Comparison of ENCODE assay signal across 8 cellular contexts in the genomic region with DNA sequence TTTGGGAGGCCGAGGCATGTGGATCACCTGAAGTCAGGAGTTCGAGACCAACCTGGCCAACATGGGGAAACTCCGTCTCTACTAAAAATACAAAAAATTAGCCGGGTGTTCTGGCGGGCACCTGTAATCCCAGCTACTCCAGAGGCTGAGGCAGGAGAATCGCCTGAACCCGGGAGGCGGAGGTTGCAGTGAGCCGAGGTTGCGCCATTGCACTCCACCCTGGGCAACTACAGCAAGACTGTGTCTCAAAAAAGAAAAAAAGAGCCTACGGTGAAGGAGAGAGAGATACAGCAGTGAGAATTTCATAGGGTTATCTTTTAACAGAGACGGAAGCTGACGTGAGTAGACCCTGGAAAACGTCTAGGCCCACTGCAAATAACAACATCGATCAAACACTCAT. TPM values are rescaled to one million over a fixed set of nuclear protein-coding genes. Genes with fewer than 3 reads are reported as not detected.
A peak's percentile ranks its signal among the peaks of the same experiment; 100 is the strongest.
DNase-seq lines count a peak whose midpoint lies in the region; ATAC-seq and TF ChIP-seq lines count a peak whose summit lies in the region.
"Not testable (repeated sequence)": the region's sequence is repeated elsewhere in the genome, so short reads cannot be mapped to it uniquely, and the experiment has no call there.

No MANE protein-coding gene starts in this region.

- intact Hi-C loops in HCT116 (cut with micrococcal nuclease) (loop anchor here (5.0 kb wide), 2 partner anchors 56 to 1406 kb away; partner anchors contain the start of genes DIS3, KLF12 and PIBF1), OCI-LY7 (cut with micrococcal nuclease; ENCODE audit: unreplicated experiment) (loop anchor here (2.0 kb wide), 1 partner anchor 57 kb away; the partner anchor contains the start of gene PIBF1)
- intact Hi-C loops in activated CD8-positive, alpha-beta T cell treated with anti-CD3 and anti-CD28 coated beads for 36 hours (cut with micrococcal nuclease): loop anchor here (5.0 kb wide), 1 partner anchor 56 kb away; the partner anchor contains the start of genes DIS3 and PIBF1
- intact Hi-C loops in mammary epithelial cell (cut with micrococcal nuclease): not testable (repeated sequence)

- peak overlapping the region; percentile 93 for H3K4me3 Mint-ChIP-seq in activated CD8-positive, alpha-beta T cell treated with anti-CD3 and anti-CD28 coated beads for 36 hours
- H3K4me3 Mint-ChIP-seq in naive B cell: peak overlapping the region; percentile 91 to 97 (median 94)
- peak overlapping the region; percentile 98 for H3K4me3 Mint-ChIP-seq in stimulated activated naive CD8-positive, alpha-beta T cell treated with anti-CD3 and anti-CD28 coated beads, Interleukin-15, Interleukin-2, amounts not matched to agents 100 ng/mL and 50 ng/mL, for 24 hours

- RAD21 ChIA-PET in HCT116 (lab: Charles Lee; ENCODE audit: low non-redundant PET in 1 of 2, low total read pairs in 2 of 2, uncharacterized antibody in 2 of 2, unreplicated experiment in 2 of 2): not testable (repeated sequence)

- not testable (repeated sequence) for H3K9me3 Mint-ChIP-seq in activated CD8-positive, alpha-beta T cell treated with anti-CD3 and anti-CD28 coated beads for 36 hours; naive B cell; stimulated activated naive CD8-positive, alpha-beta T cell treated with anti-CD3 and anti-CD28 coated beads, Interleukin-15, Interleukin-2, amounts not matched to agents 100 ng/mL and 50 ng/mL, for 24 hours

- H3K27ac Mint-ChIP-seq in activated CD8-positive, alpha-beta T cell treated with anti-CD3 and anti-CD28 coated beads for 36 hours: peak overlapping the region; percentile 92
- H3K27ac Mint-ChIP-seq in naive B cell: peak overlapping the region in 3 of 6 donors; percentile 15 to 87 (median 24)
- H3K27ac Mint-ChIP-seq in stimulated activated naive CD8-positive, alpha-beta T cell treated with anti-CD3 and anti-CD28 coated beads, Interleukin-15, Interleukin-2, amounts not matched to agents 100 ng/mL and 50 ng/mL, for 24 hours: peak overlapping the region; percentile 95

- not testable (repeated sequence) for H3K27me3 ChIP-seq in BJ (ENCODE audit: control insufficient read depth, insufficient read depth, low read length); HCT116 (ENCODE audit: insufficient read depth, low read length); mammary epithelial cell (ENCODE audit: insufficient read depth, low read length); cardiac muscle cell

- ATAC-seq in HCT116; activated CD8-positive, alpha-beta T cell treated with anti-CD3 and anti-CD28 coated beads for 36 hours; naive B cell (ENCODE audit: low read depth in 2 of 2): not testable (repeated sequence)

- TF ChIP-seq POLR2A in HCT116 (IDR thresholded peaks at IDR 0.05; ENCODE audit: borderline replicate concordance, extremely low read depth, insufficient read depth, insufficient read length): not testable (repeated sequence)

- H3K9me2 ChIP-seq in HCT116 (ENCODE audit: insufficient read depth); OCI-LY7 (ENCODE audit: insufficient read depth, low read length): not testable (repeated sequence)

- H3K4me3 ChIP-seq in BJ (ENCODE audit: low read depth, low read length) (peak overlapping the region; percentile 93; the same call in 1 of the 2 replicates), HCT116 (replicated peaks in 1 of 2; ENCODE audit: low read depth in 1 of 2, low read length in 2 of 2) (peak overlapping the region; percentile 63 to 91), OCI-LY7 (ENCODE audit: low read depth, low read length, poor library complexity, severe bottlenecking) (peak overlapping the region; percentile 100), mammary epithelial cell (replicated peaks in 1 of 3; ENCODE audit: insufficient read depth in 1 of 3, low read depth in 2 of 3, low read length in 3 of 3) (peak overlapping the region in 2 of 3 experiments; percentile 89 to 91), cardiac muscle cell (peak overlapping the region; percentile 94)

- POLR2A ChIA-PET in BJ (lab: Charles Lee); HCT116 (lab: Charles Lee): not testable (repeated sequence)
- POLR2A ChIA-PET in OCI-LY7 (lab: Charles Lee): interaction anchor here (0.7 kb wide), 2 partner anchors 14 to 1349 kb away, joined by 3 read pairs; no protein-coding TSS in a partner anchor
- POLR2A ChIA-PET in activated CD8-positive, alpha-beta T cell treated with anti-CD3 and anti-CD28 coated beads for 36 hours (lab: Charles Lee): interaction anchor here (0.7 to 1.4 kb wide), 2 partner anchors 9 to 63 kb away, joined by 3 read pairs; no protein-coding TSS in a partner anchor

- CTCF ChIA-PET in BJ (lab: Yijun Ruan, JAX); HCT116 (lab: Charles Lee); OCI-LY7 (lab: Charles Lee; ENCODE audit: unreplicated experiment); mammary epithelial cell (lab: Charles Lee; ENCODE audit: low non-redundant PET): not testable (repeated sequence)
- CTCF ChIA-PET in activated CD8-positive, alpha-beta T cell treated with anti-CD3 and anti-CD28 coated beads for 36 hours (lab: Charles Lee): interaction anchor here (1.1 kb wide), 1 partner anchor 23 kb away, joined by 3 read pairs; no protein-coding TSS in a partner anchor

- H3K4me1 ChIP-seq in HCT116 (ENCODE audit: control insufficient read depth in 1 of 2, insufficient read depth in 2 of 2, low read length in 2 of 2) (peaks cover 8 to 24% of the 10 kb centered on the region in 2 experiments), OCI-LY7 (ENCODE audit: insufficient read depth, low read length, poor library complexity, severe bottlenecking) (peaks cover 37% of the 10 kb centered on the region)
- H3K4me1 ChIP-seq in mammary epithelial cell (ENCODE audit: insufficient read depth, low read length); cardiac muscle cell (ENCODE audit: low read depth): not testable (repeated sequence)

- H3K4me1 Mint-ChIP-seq in activated CD8-positive, alpha-beta T cell treated with anti-CD3 and anti-CD28 coated beads for 36 hours (ENCODE audit: low read depth): peaks cover 47% of the 10 kb centered on the region
- peaks cover 33 to 58% (median 57%) of the 10 kb centered on the region in 3 donors for H3K4me1 Mint-ChIP-seq in naive B cell
- peaks cover 44% of the 10 kb centered on the region for H3K4me1 Mint-ChIP-seq in stimulated activated naive CD8-positive, alpha-beta T cell treated with anti-CD3 and anti-CD28 coated beads, Interleukin-15, Interleukin-2, amounts not matched to agents 100 ng/mL and 50 ng/mL, for 24 hours (ENCODE audit: low read depth)

- H4K20me1 ChIP-seq in HCT116 (ENCODE audit: insufficient read depth); mammary epithelial cell (ENCODE audit: insufficient read depth, low read length): not testable (repeated sequence)
- peaks cover 24% of the 10 kb centered on the region for H4K20me1 ChIP-seq in OCI-LY7 (ENCODE audit: insufficient read depth, low read length)

- H3K27ac ChIP-seq in HCT116 (ENCODE audit: low read depth, low read length); mammary epithelial cell (ENCODE audit: insufficient read depth, low read depth, low read length); cardiac muscle cell: not testable (repeated sequence)
- H3K27ac ChIP-seq in OCI-LY7 (ENCODE audit: low read depth, low read length, poor library complexity, severe bottlenecking): peak overlapping the region; percentile 76

- not testable (repeated sequence) for TF ChIP-seq RAD21 in HCT116 (IDR thresholded peaks at IDR 0.05; ENCODE audit: low read depth)

- H2AFZ ChIP-seq in HCT116 (ENCODE audit: low read depth, low read length, poor library complexity, severe bottlenecking); OCI-LY7 (ENCODE audit: low read length); mammary epithelial cell (ENCODE audit: low read depth, low read length): not testable (repeated sequence)

- peaks cover 40% of the 10 kb centered on the region for H3K36me3 Mint-ChIP-seq in activated CD8-positive, alpha-beta T cell treated with anti-CD3 and anti-CD28 coated beads for 36 hours (ENCODE audit: low read depth)
- peaks cover 15 to 19% of the 10 kb centered on the region in 2 donors for H3K36me3 Mint-ChIP-seq in naive B cell
- H3K36me3 Mint-ChIP-seq in stimulated activated naive CD8-positive, alpha-beta T cell treated with anti-CD3 and anti-CD28 coated beads, Interleukin-15, Interleukin-2, amounts not matched to agents 100 ng/mL and 50 ng/mL, for 24 hours (ENCODE audit: low read depth): peaks cover 49% of the 10 kb centered on the region

- in situ Hi-C loops in mammary epithelial cell (cut with MboI; ENCODE audit: low sequenced_read_pairs in 2 of 2): not testable (repeated sequence)

- H3K4me2 ChIP-seq in HCT116 (ENCODE audit: low read length): peak overlapping the region; percentile 93
- H3K4me2 ChIP-seq in OCI-LY7 (ENCODE audit: low read length): peak overlapping the region; percentile 86
- H3K4me2 ChIP-seq in mammary epithelial cell (ENCODE audit: insufficient read depth, low read depth, low read length): peak overlapping the region; percentile 90

- not testable (repeated sequence) for H3K36me3 ChIP-seq in BJ (ENCODE audit: control insufficient read depth, insufficient read depth, low read length); mammary epithelial cell (ENCODE audit: insufficient read depth, low read length); cardiac muscle cell
- H3K36me3 ChIP-seq in HCT116 (ENCODE audit: control insufficient read depth in 1 of 2, insufficient read depth in 2 of 2, low read length in 2 of 2) (peaks cover 0 to 15% of the 10 kb centered on the region in 2 experiments; a peak in 2 of 4 replicates), OCI-LY7 (ENCODE audit: insufficient read depth, low read length) (peaks cover 68% of the 10 kb centered on the region)

- not testable (repeated sequence) for BruUV-seq in HCT116 (replicated peaks; lab: Mats Ljungman, UMichigan); OCI-LY7 (replicated peaks; lab: Mats Ljungman, UMichigan); mammary epithelial cell (replicated peaks; lab: Mats Ljungman, UMichigan)

- H3K79me2 ChIP-seq in HCT116 (ENCODE audit: insufficient read depth, low read length) (peaks cover 91% of the 10 kb centered on the region), OCI-LY7 (ENCODE audit: insufficient read depth, low read depth, low read length) (peaks cover 95% of the 10 kb centered on the region), mammary epithelial cell (ENCODE audit: insufficient read depth, low read length) (peaks cover 96% of the 10 kb centered on the region)

- TF ChIP-seq CTCF in BJ (IDR thresholded peaks at IDR 0.05; ENCODE audit: insufficient read depth, low read depth, low read length); HCT116 (IDR thresholded peaks at IDR 0.05 in 2 of 3, conservative IDR thresholded peaks at IDR 0.05 in 1 of 3; ENCODE audit: borderline replicate concordance in 1 of 3, insufficient read depth in 1 of 3, low read depth in 2 of 3, low read length in 2 of 3); OCI-LY7 (conservative IDR thresholded peaks at IDR 0.05; ENCODE audit: low read length); activated CD8-positive, alpha-beta T cell treated with anti-CD3 and anti-CD28 coated beads for 36 hours (IDR thresholded peaks at IDR 0.05); mammary epithelial cell (conservative IDR thresholded peaks at IDR 0.05 in 1 of 2, IDR thresholded peaks at IDR 0.05 in 1 of 2; ENCODE audit: extremely low read depth in 1 of 2, insufficient read depth in 1 of 2, low read depth in 1 of 2, low read length in 2 of 2); cardiac muscle cell (IDR thresholded peaks at IDR 0.05; ENCODE audit: low read depth, low read length): not testable (repeated sequence)

- H3K27me3 Mint-ChIP-seq in activated CD8-positive, alpha-beta T cell treated with anti-CD3 and anti-CD28 coated beads for 36 hours; naive B cell; stimulated activated naive CD8-positive, alpha-beta T cell treated with anti-CD3 and anti-CD28 coated beads, Interleukin-15, Interleukin-2, amounts not matched to agents 100 ng/mL and 50 ng/mL, for 24 hours: not testable (repeated sequence)

- not testable (repeated sequence) for H3K9me3 ChIP-seq in HCT116 (ENCODE audit: control insufficient read depth in 1 of 2, insufficient read depth in 1 of 2, low read depth in 1 of 2, low read length in 2 of 2); OCI-LY7 (ENCODE audit: low read length); mammary epithelial cell (replicated peaks; ENCODE audit: insufficient read depth, low read length); cardiac muscle cell (ENCODE audit: low read depth)

- WGBS in mammary epithelial cell (ENCODE audit: low coverage, missing lambda C conversion rate): 94% methylated on average over 15 of the region's 15 CpGs

- DNase-seq in BJ (ENCODE audit: low read depth); HCT116 (ENCODE audit: low read depth, low spot score); activated CD8-positive, alpha-beta T cell treated with anti-CD3 and anti-CD28 coated beads for 36 hours; mammary epithelial cell; cardiac muscle cell (ENCODE audit: low read depth in 1 of 2, low spot score in 1 of 2); naive B cell: not testable (repeated sequence)
- DNase-seq in OCI-LY7 (ENCODE audit: low spot score): peak; percentile 7

- peak overlapping the region; percentile 86 for H3K9ac ChIP-seq in HCT116 (ENCODE audit: low read length)
- H3K9ac ChIP-seq in mammary epithelial cell (ENCODE audit: insufficient read depth, low read length): not testable (repeated sequence)

- dilution Hi-C loops in mammary epithelial cell (cut with HindIII; ENCODE audit: low sequenced_read_pairs): not testable (repeated sequence)

RNA-seq across cellular contexts. Expression of gene MZT1, which starts 1.2 kb away (rescaled TPM):
- polyA plus RNA-seq in BJ (2011; rRNA removed) (3.3 and 6.3 TPM in 2 replicates), mammary epithelial cell (7.0 TPM), cardiac muscle cell (15.4 and 41.4 TPM in 2 replicates), naive B cell (ENCODE audit: low read depth in 6 of 6) (10 to 100 TPM in 2 of 6 donors, 1 to 10 TPM in 4; 5.6 to 12.4 (median 9.9) TPM)
- polyA minus RNA-seq in BJ (2011; rRNA and poly(A)+ RNA removed): 0.76 and 1.6 TPM in 2 replicates
- total RNA-seq in HCT116 (2021; ENCODE audit: unreplicated experiment) (19.0 TPM), OCI-LY7 (2022) (50.7 and 53.7 TPM in 2 replicates), mammary epithelial cell (10 to 100 TPM; 10.7 to 18.0 TPM), cardiac muscle cell (6.5 and 12.4 TPM in 2 replicates)
- polyA plus RNA-seq in HCT116 (2012): 3.7 and 5.3 TPM in 2 replicates
- total RNA-seq in OCI-LY7 (2014; rRNA removed; shearing (Covaris generic)): 28.3 and 43.3 TPM in 2 replicates
- total RNA-seq in activated CD8-positive, alpha-beta T cell treated with anti-CD3 and anti-CD28 coated beads for 36 hours: 10 to 100 TPM; 31.1 to 34.5 TPM
- polyA minus RNA-seq in mammary epithelial cell: 12.0 TPM

RNA-seq across cellular contexts. Expression of gene BORA, which starts 1.5 kb away (rescaled TPM):
- 2.0 and 3.9 TPM in 2 replicates for polyA plus RNA-seq in BJ (2011; rRNA removed)
- polyA minus RNA-seq in BJ (2011; rRNA and poly(A)+ RNA removed): 1.5 and 2.9 TPM in 2 replicates
- 27.6 TPM for total RNA-seq in HCT116 (2021; ENCODE audit: unreplicated experiment)
- 12.7 and 20.6 TPM in 2 replicates for polyA plus RNA-seq in HCT116 (2012)
- 28.3 and 28.6 TPM in 2 replicates for total RNA-seq in OCI-LY7 (2014; rRNA removed; shearing (Covaris generic))
- 30.5 and 30.6 TPM in 2 replicates for total RNA-seq in OCI-LY7 (2022)
- total RNA-seq in activated CD8-positive, alpha-beta T cell treated with anti-CD3 and anti-CD28 coated beads for 36 hours: 10 to 100 TPM; 16.8 to 17.5 TPM
- total RNA-seq in mammary epithelial cell: 1 to 10 TPM; 3.5 to 9.2 TPM
- polyA plus RNA-seq in mammary epithelial cell: 2.9 TPM
- polyA minus RNA-seq in mammary epithelial cell: 5.7 TPM
- total RNA-seq in cardiac muscle cell: 3.7 and 14.7 TPM in 2 replicates
- polyA plus RNA-seq in cardiac muscle cell: 2.0 and 14.8 TPM in 2 replicates
- polyA plus RNA-seq in naive B cell (ENCODE audit: low read depth in 6 of 6): 10 to 100 TPM in 4 of 6 donors, 1 to 10 TPM in 2; 9.6 to 21.9 (median 11.9) TPM

RNA-seq across cellular contexts. Expression of gene DIS3, which starts 55.5 kb away (rescaled TPM):
- polyA plus RNA-seq in BJ (2011; rRNA removed) (15.8 and 23.4 TPM in 2 replicates), mammary epithelial cell (19.6 TPM), cardiac muscle cell (15.3 and 17.0 TPM in 2 replicates), naive B cell (ENCODE audit: low read depth in 6 of 6) (10 to 100 TPM; 14.9 to 22.2 (median 18.3) TPM)
- polyA minus RNA-seq in BJ (2011; rRNA and poly(A)+ RNA removed): 8.9 and 12.2 TPM in 2 replicates
- total RNA-seq in HCT116 (2021; ENCODE audit: unreplicated experiment) (44.2 TPM), OCI-LY7 (2022) (38.6 and 44.3 TPM in 2 replicates), mammary epithelial cell (10 to 100 TPM; 38.7 to 42.1 TPM), cardiac muscle cell (19.4 and 23.3 TPM in 2 replicates)
- 14.4 and 19.5 TPM in 2 replicates for polyA plus RNA-seq in HCT116 (2012)
- 30.6 and 36.0 TPM in 2 replicates for total RNA-seq in OCI-LY7 (2014; rRNA removed; shearing (Covaris generic))
- 10 to 100 TPM; 51.6 to 52.0 TPM for total RNA-seq in activated CD8-positive, alpha-beta T cell treated with anti-CD3 and anti-CD28 coated beads for 36 hours
- 34.1 TPM for polyA minus RNA-seq in mammary epithelial cell

RNA-seq across cellular contexts. Expression of gene PIBF1, which starts 55.7 kb away (rescaled TPM):
- polyA plus RNA-seq in BJ (2011; rRNA removed) (1.7 and 4.1 TPM in 2 replicates), mammary epithelial cell (4.4 TPM), cardiac muscle cell (16.4 and 24.7 TPM in 2 replicates), naive B cell (ENCODE audit: low read depth in 6 of 6) (10 to 100 TPM in 5 of 6 donors, 1 to 10 TPM in 1; 7.8 to 28.9 (median 25.5) TPM)
- polyA minus RNA-seq in BJ (2011; rRNA and poly(A)+ RNA removed): 4.2 and 5.1 TPM in 2 replicates
- total RNA-seq in HCT116 (2021; ENCODE audit: unreplicated experiment) (21.1 TPM), OCI-LY7 (2022) (32.1 and 33.7 TPM in 2 replicates), mammary epithelial cell (10 to 100 TPM; 10.2 to 16.3 TPM), cardiac muscle cell (7.7 and 19.2 TPM in 2 replicates)
- polyA plus RNA-seq in HCT116 (2012): 6.3 and 6.6 TPM in 2 replicates
- 23.2 and 27.6 TPM in 2 replicates for total RNA-seq in OCI-LY7 (2014; rRNA removed; shearing (Covaris generic))
- 10 to 100 TPM; 26.2 to 29.7 TPM for total RNA-seq in activated CD8-positive, alpha-beta T cell treated with anti-CD3 and anti-CD28 coated beads for 36 hours
- polyA minus RNA-seq in mammary epithelial cell: 0.47 TPM
